ENCODE assay signal across 12 cellular contexts in the genomic region with DNA sequence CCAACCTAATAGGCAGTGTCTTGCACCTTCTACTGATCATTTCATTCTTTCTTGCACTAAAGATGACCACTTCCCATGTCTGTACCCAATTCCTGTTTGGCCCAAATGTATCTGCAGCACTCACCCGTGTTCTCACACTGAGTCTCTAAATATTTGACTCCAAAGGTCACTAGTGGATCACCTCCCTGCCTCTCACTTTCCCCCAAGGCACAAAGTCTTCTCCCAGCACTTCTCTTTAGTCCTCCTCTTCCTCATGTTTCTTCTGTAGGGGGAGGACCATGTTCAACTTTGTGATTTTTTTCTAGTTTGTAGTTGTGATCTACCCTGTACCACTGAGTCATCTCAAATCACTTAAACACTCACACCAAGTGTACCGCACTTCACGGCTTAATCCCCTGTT. TPM values are rescaled to one million over a fixed set of nuclear protein-coding genes. Genes with fewer than 3 reads are reported as not detected.
DNase-seq lines count a peak whose midpoint lies in the region; ATAC-seq and TF ChIP-seq lines count a peak whose summit lies in the region.
"Had no signal": no experiment of that assay in that cellular context is flagged by ENCODE, and none has a peak within 500 bp of the region (broad histone marks: within the 10 kb centered on the region; RNA-seq: fewer than 3 reads in every experiment).

No MANE protein-coding gene starts in this region.

- H3K27ac ChIP-seq in Peyer's patch (peak overlapping the region in 3 of 4 donors; percentile 67 to 87 (median 86)), muscle layer of duodenum (ENCODE audit: low read length) (peak overlapping the region; percentile 27)
- H3K27ac ChIP-seq: BLaER1 treated with 17β-estradiol and CSF1 and Interleukin-3, amounts not matched to agents 10 nM and 100 nM had no signal

- H3K27me3 ChIP-seq in Peyer's patch (no peaks in the 10 kb centered on the region), muscle layer of duodenum (ENCODE audit: low read depth, low read length) (no peaks in the 10 kb centered on the region)
- H3K27me3 ChIP-seq: BLaER1 treated with 17β-estradiol and CSF1 and Interleukin-3, amounts not matched to agents 10 nM and 100 nM had no signal

- no peak for TF ChIP-seq POLR2A in Peyer's patch (IDR thresholded peaks at IDR 0.05)

- H3K4me3 ChIP-seq in Peyer's patch (peak overlapping the region in 1 of 4 donors; percentile 25), muscle layer of duodenum (ENCODE audit: low read depth in 1 of 2, low read length in 2 of 2) (no peak overlapping the region)
- H3K4me3 ChIP-seq: BLaER1 treated with 17β-estradiol and CSF1 and Interleukin-3, amounts not matched to agents 10 nM and 100 nM had no signal

- peaks cover 0 to 10% (median 0%) of the 10 kb centered on the region in 4 donors for H3K4me1 ChIP-seq in Peyer's patch
- H3K4me1 ChIP-seq in muscle layer of duodenum (ENCODE audit: control insufficient read depth in 1 of 2, insufficient read depth in 2 of 2, low read length in 2 of 2): no peaks in the 10 kb centered on the region

- TF ChIP-seq CTCF in Peyer's patch (IDR thresholded peaks at IDR 0.05): no peak

- H3K36me3 ChIP-seq in Peyer's patch: peaks cover 0 to 9% (median 0%) of the 10 kb centered on the region in 3 donors
- H3K36me3 ChIP-seq in muscle layer of duodenum (ENCODE audit: control insufficient read depth in 1 of 2, insufficient read depth in 2 of 2, low read length in 2 of 2): no peaks in the 10 kb centered on the region
- H3K36me3 ChIP-seq: BLaER1 treated with 17β-estradiol and CSF1 and Interleukin-3, amounts not matched to agents 10 nM and 100 nM had no signal

- ATAC-seq in left lobe of liver: peak; percentile 62

- DNase-seq in Peyer's patch (no peak), left lobe of liver (ENCODE audit: low spot score) (no peak), NCI-H2171 treated with DMSO at 0.1 percent for 48 hours (lab: John Stamatoyannopoulos, UW) (no peak), NCI-H1930 (lab: John Stamatoyannopoulos, UW) (no peak), HUDEP-2 (lab: John Stamatoyannopoulos, UW; ENCODE audit: unreplicated experiment in 76 of 76) (no peak)
- no peak for DNase-seq in stimulated activated naive CD4-positive, alpha-beta T cell (lab: John Stamatoyannopoulos, UW)
- DNase-seq: DMS153; NCI-H1092; NCI-H69; NK-92 treated with Interleukin-12 subunit alpha and Interleukin-12 subunit beta, amount 100 ng/mL, for 24 hours had no signal

- H3K9me3 ChIP-seq in Peyer's patch (no peaks in the 10 kb centered on the region), muscle layer of duodenum (ENCODE audit: control insufficient read depth in 1 of 2, low read length in 2 of 2) (no peaks in the 10 kb centered on the region)
- H3K9me3 ChIP-seq: BLaER1 treated with 17β-estradiol and CSF1 and Interleukin-3, amounts not matched to agents 10 nM and 100 nM had no signal

RNA-seq across cellular contexts. Expression of a gene that starts 13.9 kb away (rescaled TPM):
- 100 to 1,000 TPM in 3 of 4 donors, 10 to 100 TPM in 1; 56.9 to 572 (median 406) TPM for total RNA-seq in Peyer's patch
- 206 TPM for total RNA-seq in left lobe of liver
